ENCODE assay signal across 2 cellular contexts in genomic region chr2:48268671-48269070, GRCh38.
TF ChIP-seq lines count a peak whose summit lies in the region.

No MANE protein-coding gene starts in this region.

TF ChIP-seq in GM23338, 12 proteins besides CTCF, POLR2A, EP300 and RAD21 (continued from another document):
- no peak for TF ChIP-seq ETS1 (IDR thresholded peaks at IDR 0.05)

TF ChIP-seq in HepG2, 621 proteins besides CTCF, POLR2A, EP300 and RAD21 (continued from another document):
- TF ChIP-seq ATF5 (CRISPR knock-in tag; IDR thresholded peaks at IDR 0.05; ENCODE audit: low read depth): no peak
- TF ChIP-seq ZNF138 (CRISPR knock-in tag; IDR thresholded peaks at IDR 0.05; ENCODE audit: low read depth): no peak
- TF ChIP-seq AHDC1 (CRISPR knock-in tag; IDR thresholded peaks at IDR 0.05; ENCODE audit: borderline replicate concordance): 0 out of 2 replicates have a peak, but pooled peaks have one; percentile 27
- TF ChIP-seq ZNF276 (CRISPR knock-in tag; IDR thresholded peaks at IDR 0.05; ENCODE audit: low read depth): 0 out of 2 replicates have a peak, but pooled peaks have one; percentile 23
- no peak for TF ChIP-seq IKZF5 (CRISPR knock-in tag; IDR thresholded peaks at IDR 0.05)
